ENCODE assay signal across 9 cellular contexts in the genomic region with DNA sequence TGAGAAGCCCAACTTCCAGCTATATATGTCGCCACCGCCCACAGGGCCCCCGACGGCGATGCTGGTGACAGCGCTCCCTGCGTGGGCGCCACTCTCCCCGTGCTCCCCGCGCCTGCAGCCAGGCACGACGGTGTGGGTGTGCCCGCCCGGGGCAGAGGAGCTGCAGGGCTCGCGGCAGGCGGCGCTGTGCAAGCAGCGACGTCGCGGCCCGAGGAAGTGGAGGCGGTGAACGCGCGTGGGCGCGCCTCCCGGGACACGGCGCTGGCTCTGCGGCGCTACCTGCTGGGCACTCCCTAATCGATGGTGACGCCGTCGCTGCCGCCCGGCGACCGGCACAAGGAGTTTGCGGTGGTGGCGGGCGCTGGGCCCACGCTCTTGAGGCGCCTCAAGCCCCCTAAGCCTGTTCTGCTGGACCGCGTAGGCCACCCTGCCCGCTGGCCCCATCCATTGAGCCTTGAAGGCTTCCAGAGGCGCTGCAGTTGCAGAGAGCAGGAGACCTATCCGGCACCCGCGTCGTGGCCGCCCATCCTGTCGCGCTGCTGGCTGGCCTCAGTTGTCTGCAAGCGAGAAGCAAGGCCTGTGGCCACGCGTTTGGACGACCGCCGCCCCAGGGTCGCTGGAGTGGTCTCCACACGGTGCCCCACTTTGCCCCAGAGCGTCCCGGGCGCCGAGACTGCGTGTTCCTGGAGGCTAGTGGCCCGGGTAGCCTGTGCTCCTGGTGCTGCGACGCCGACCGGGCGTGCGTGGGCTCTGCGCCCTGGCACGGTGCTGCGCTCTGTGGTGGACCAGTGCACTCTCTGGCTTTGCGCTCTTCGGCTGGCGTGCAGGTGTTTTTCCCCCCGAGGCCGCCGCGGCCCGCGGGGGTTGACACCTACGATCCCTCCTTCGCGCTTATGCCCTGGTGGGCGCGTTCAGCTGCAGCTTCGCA. TPM values are rescaled to one million over a fixed set of nuclear protein-coding genes. Genes with fewer than 3 reads are reported as not detected.
A peak's percentile ranks its signal among the peaks of the same experiment; 100 is the strongest.
DNase-seq lines count a peak whose midpoint lies in the region; ATAC-seq, FAIRE-seq and TF ChIP-seq lines count a peak whose summit lies in the region.
"Had no signal": no experiment of that assay in that cellular context is flagged by ENCODE, and none has a peak within 500 bp of the region (broad histone marks: within the 10 kb centered on the region; RNA-seq: fewer than 3 reads in every experiment).

No MANE protein-coding gene starts in this region.

- intact Hi-C loops in natural killer cell (cut with micrococcal nuclease): no loop called here

- ATAC-seq in natural killer cell (peak; percentile 96 to 97 (median 96)), GM19395 (IDR thresholded peaks at IDR 0.05; ENCODE audit: unreplicated experiment) (no peak)

- H3K4me3 Mint-ChIP-seq in chondrocyte (ENCODE audit: unreplicated experiment) (no peak overlapping the region), natural killer cell (peak overlapping the region; percentile 52)

- no peak overlapping the region for H3K27ac Mint-ChIP-seq in chondrocyte (ENCODE audit: unreplicated experiment)
- H3K27ac Mint-ChIP-seq in natural killer cell: no peak overlapping the region

- H3K36me3 Mint-ChIP-seq in chondrocyte (ENCODE audit: low read depth) (no peaks in the 10 kb centered on the region), natural killer cell (no peaks in the 10 kb centered on the region)

- peak; percentile 69 for DNase-seq in GM20000 (ENCODE audit: low spot score)
- peak; percentile 69 for DNase-seq in activated CD4-positive, CD25-positive, alpha-beta regulatory T cell treated with anti-CD3 and anti-CD28 coated beads, Interleukin-2, amount 50 U/mL, for 72 hours
- DNase-seq in chondrocyte (ENCODE audit: low spot score): no peak
- DNase-seq in natural killer cell: peak; percentile 59
- peak; percentile 80 for DNase-seq in stimulated activated naive CD4-positive, alpha-beta T cell treated with Interleukin-2 at 50 U/mL for 16 hours (lab: John Stamatoyannopoulos, UW)
- no peak for DNase-seq in hepatic stellate cell (ENCODE audit: low spot score)
- no peak for DNase-seq in RCC 7860 (ENCODE audit: low spot score)

- H3K9me3 Mint-ChIP-seq in chondrocyte (ENCODE audit: low read depth) (peaks cover 2% of the 10 kb centered on the region), natural killer cell (no peaks in the 10 kb centered on the region)

- no peak for FAIRE-seq in RCC 7860 (lab: Jason Lieb, UNC)

- peak; percentile 38 for TF ChIP-seq CTCF in GM20000 (IDR thresholded peaks at IDR 0.05; ENCODE audit: extremely low read depth, missing control alignments)
- TF ChIP-seq CTCF in chondrocyte (IDR thresholded peaks at IDR 0.05): peak; percentile 66
- peak; percentile 64 for TF ChIP-seq CTCF in natural killer cell (IDR thresholded peaks at IDR 0.05)

- H3K4me1 Mint-ChIP-seq in chondrocyte (ENCODE audit: low read depth) (no peaks in the 10 kb centered on the region), natural killer cell (peaks cover 7 to 10% of the 10 kb centered on the region in 2 donors)

- H3K27me3 Mint-ChIP-seq in chondrocyte (ENCODE audit: low read depth) (peaks cover 30% of the 10 kb centered on the region), natural killer cell (ENCODE audit: low read depth in 2 of 2) (peaks cover 12 to 16% of the 10 kb centered on the region in 2 donors)

RNA-seq across cellular contexts. Expression of a gene that starts 23.1 kb away (rescaled TPM):
- total RNA-seq in chondrocyte (18.4 to 23.3 TPM (median 21.0 TPM) in 3 replicates), natural killer cell (1 to 10 TPM; 2.6 to 9.3 (median 3.2) TPM)

RNA-seq across cellular contexts. Expression of a gene that starts 35.7 kb away (rescaled TPM):
- total RNA-seq in chondrocyte (10.8 to 12.0 TPM (median 11.2 TPM) in 3 replicates), natural killer cell (10 to 100 TPM in 2 of 3 donors, 1 to 10 TPM in 1; 9.2 to 12.1 (median 10.5) TPM)

RNA-seq across cellular contexts. Expression of a gene that starts 49.3 kb away (rescaled TPM):
- total RNA-seq in chondrocyte (0.27 to 1.2 TPM (median 0.49 TPM) in 3 replicates), natural killer cell (1 to 10 TPM in 2 of 3 donors, under 1 TPM in 1; 0.41 to 2.6 (median 1.5) TPM)
- total RNA-seq: M059J had no signal

RNA-seq across cellular contexts. Expression of a gene that starts 51.2 kb away (rescaled TPM):
- total RNA-seq in chondrocyte: not detected in 3 replicates
- total RNA-seq in natural killer cell: 100 to 1,000 TPM; 439 to 494 (median 469) TPM
- total RNA-seq: M059J had no signal

RNA-seq across cellular contexts. Expression of a gene that starts 54.7 kb away (rescaled TPM):
- total RNA-seq in chondrocyte (17.9 to 23.7 TPM (median 19.9 TPM) in 3 replicates), natural killer cell (10 to 100 TPM; 39.0 to 57.3 (median 48.1) TPM)

Comparison
In these comparisons a context has a peak if more than half of its experiments do, and no peak if none do; other contexts are left out.
1. DNase-seq: peak in GM20000 (single experiment), activated CD4-positive, CD25-positive, alpha-beta regulatory T cell treated with anti-CD3 and anti-CD28 coated beads, Interleukin-2, amount 50 U/mL, for 72 hours (single experiment), natural killer cell (single experiment) and stimulated activated naive CD4-positive, alpha-beta T cell treated with Interleukin-2 at 50 U/mL for 16 hours (single experiment); none in chondrocyte (single experiment), hepatic stellate cell (single experiment) and RCC 7860 (single experiment).
2. Peak in every context shown above with its lines, with median percentiles within 50 percentile points of each other: CTCF ChIP-seq.